ENCODE assay signal across 8 cellular contexts in genomic region chr5:55994502-55994997, GRCh38. TPM values are rescaled to one million over a fixed set of nuclear protein-coding genes. Genes with fewer than 3 reads are reported as not detected.
DNase-seq lines count a peak whose midpoint lies in the region; ATAC-seq and TF ChIP-seq lines count a peak whose summit lies in the region.

TSS of gene IL6ST (minus strand) at chr5:55994963. CDS start at chr5:55976278, 18,685 bp downstream.

- H3K27ac ChIP-seq in WERI-Rb-1 (peak within 1 kb of the TSS; percentile 91), upper lobe of right lung (peak within 1 kb of the TSS; percentile 99)

- peaks cover 6% of the 10 kb centered on the region; the same call in 1 of the 2 replicates for H3K36me3 ChIP-seq in WERI-Rb-1
- H3K36me3 ChIP-seq in mucosa of descending colon (ENCODE audit: low read depth): no peaks in the 10 kb centered on the region
- H3K36me3 ChIP-seq in upper lobe of right lung: no peaks in the 10 kb centered on the region

- H3K9me3 ChIP-seq in WERI-Rb-1 (ENCODE audit: severe bottlenecking): no peaks in the 10 kb centered on the region
- no peaks in the 10 kb centered on the region for H3K9me3 ChIP-seq in mucosa of descending colon
- no peaks in the 10 kb centered on the region for H3K9me3 ChIP-seq in upper lobe of right lung

- peak; percentile 36 for ATAC-seq in GM19467 (IDR thresholded peaks at IDR 0.05; ENCODE audit: unreplicated experiment)
- ATAC-seq in HG03571 (IDR thresholded peaks at IDR 0.05; ENCODE audit: unreplicated experiment): peak; percentile 35
- peak; percentile 55 for ATAC-seq in mucosa of descending colon
- ATAC-seq in upper lobe of right lung: peak; percentile 69

- H3K27me3 ChIP-seq in WERI-Rb-1 (ENCODE audit: insufficient read depth, low read depth, severe bottlenecking) (no peaks in the 10 kb centered on the region), upper lobe of right lung (no peaks in the 10 kb centered on the region)

- intact Hi-C loops in mucosa of descending colon (cut with DNase I, micrococcal nuclease) (no loop called here), upper lobe of right lung (cut with DNase I) (no loop called here)

- TF ChIP-seq CTCF in WERI-Rb-1 (IDR thresholded peaks at IDR 0.05; ENCODE audit: low read depth, low read length) (0 out of 2 replicates have a peak, but pooled peaks have one; percentile 8), epithelial cell of esophagus (IDR thresholded peaks at IDR 0.05; ENCODE audit: insufficient read depth, low read depth, low read length, missing control alignments) (no peak), mucosa of descending colon (IDR thresholded peaks at IDR 0.05) (no peak), upper lobe of right lung (IDR thresholded peaks at IDR 0.05) (peak; percentile 23), GM10248 (IDR thresholded peaks at IDR 0.05; ENCODE audit: control extremely low read depth, extremely low read depth, low read depth, missing control alignments) (no peak)

- CTCF ChIA-PET in GM10248 (lab: Yijun Ruan, JAX): interaction anchor here (1.1 to 1.2 kb wide), 2 partner anchors 27 to 48 kb away, joined by 3 read pairs; no protein-coding TSS in a partner anchor

- H3K4me3 ChIP-seq in WERI-Rb-1 (ENCODE audit: low read depth, low read length) (peak within 1 kb of the TSS; percentile 93), epithelial cell of esophagus (ENCODE audit: low read length) (peak within 1 kb of the TSS; percentile 85), mucosa of descending colon (peak within 1 kb of the TSS; percentile 74), upper lobe of right lung (peak within 1 kb of the TSS; percentile 65)

- DNase-seq in EH (ENCODE audit: low read depth) (peak; percentile 89), WERI-Rb-1 (no peak), epithelial cell of esophagus (ENCODE audit: low read depth) (peak; percentile 85), mucosa of descending colon (peak in 1 of 3 donors; percentile 62), upper lobe of right lung (no peak), GM10248 (ENCODE audit: extremely low spot score) (no peak)

- H3K4me1 ChIP-seq in mucosa of descending colon (ENCODE audit: low read depth) (peaks cover 48% of the 10 kb centered on the region), upper lobe of right lung (peaks cover 11% of the 10 kb centered on the region)

- POLR2A ChIA-PET in GM10248 (lab: Yijun Ruan, JAX): interaction anchor here (0.7 kb wide), 1 partner anchor 11 kb away, joined by 3 read pairs; no protein-coding TSS in a partner anchor

RNA-seq across cellular contexts. Expression of gene IL6ST, which starts in this region (rescaled TPM):
- total RNA-seq in mucosa of descending colon: 100 to 1,000 TPM in 2 of 3 donors, 10 to 100 TPM in 1; 78.0 to 209 (median 126) TPM
- total RNA-seq in upper lobe of right lung: 435 TPM

Comparison
In these comparisons a context has a peak if more than half of its experiments do, and no peak if none do; other contexts are left out.
1. DNase-seq: peak in EH (single experiment) and epithelial cell of esophagus (single experiment); none in WERI-Rb-1 (single experiment), upper lobe of right lung (single experiment) and GM10248 (single experiment).
2. CTCF ChIP-seq: peak in WERI-Rb-1 (single experiment) and upper lobe of right lung (single experiment); none in epithelial cell of esophagus (single experiment), mucosa of descending colon (single experiment) and GM10248 (single experiment).
3. Peak in every context shown above with its lines, with median percentiles within 50 percentile points of each other: ATAC-seq and H3K4me3 ChIP-seq.